Comparison of ENCODE assay signal across 1 cellular context in the genomic region with DNA sequence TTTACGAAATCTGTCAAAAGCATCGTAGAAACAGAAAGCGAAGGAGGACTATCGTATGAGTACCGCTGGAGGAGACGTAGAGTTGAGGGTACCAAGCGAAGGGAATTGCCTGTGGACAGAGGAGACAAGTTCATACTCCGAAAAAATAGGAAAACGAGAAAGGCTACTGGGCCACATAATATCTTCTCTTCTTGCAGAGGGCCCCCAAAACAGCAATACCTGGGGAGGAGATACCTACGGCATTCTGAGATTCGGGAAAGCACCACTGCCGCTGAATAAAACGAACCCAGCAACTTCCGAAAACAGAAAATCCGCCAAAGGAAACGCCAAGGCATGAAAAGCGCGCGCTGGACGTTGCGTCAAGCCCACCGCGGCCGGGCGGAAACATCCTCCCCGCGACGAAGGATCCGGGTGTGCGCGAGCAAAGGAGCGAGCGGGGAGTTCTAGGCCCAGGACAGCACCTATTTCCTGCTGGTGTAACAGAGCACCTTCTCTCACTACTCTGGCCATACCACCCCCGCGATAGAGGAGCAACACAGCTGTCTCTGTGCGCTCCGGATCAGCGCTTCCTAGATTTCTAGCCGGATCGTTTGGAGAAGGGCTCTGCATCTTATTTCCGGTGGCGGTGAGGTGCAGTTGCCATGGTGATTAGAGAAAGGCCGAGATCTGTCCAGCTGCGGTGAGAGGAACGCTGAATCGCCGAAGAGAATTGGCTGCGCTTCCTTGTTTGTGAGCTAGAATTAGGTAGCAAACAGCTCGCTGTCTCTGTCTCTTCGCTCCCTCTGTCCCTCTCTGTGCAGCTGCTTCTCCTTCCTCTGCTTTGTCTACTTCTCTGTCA.
TF ChIP-seq lines count a peak whose summit lies in the region.

A gene with protein sequence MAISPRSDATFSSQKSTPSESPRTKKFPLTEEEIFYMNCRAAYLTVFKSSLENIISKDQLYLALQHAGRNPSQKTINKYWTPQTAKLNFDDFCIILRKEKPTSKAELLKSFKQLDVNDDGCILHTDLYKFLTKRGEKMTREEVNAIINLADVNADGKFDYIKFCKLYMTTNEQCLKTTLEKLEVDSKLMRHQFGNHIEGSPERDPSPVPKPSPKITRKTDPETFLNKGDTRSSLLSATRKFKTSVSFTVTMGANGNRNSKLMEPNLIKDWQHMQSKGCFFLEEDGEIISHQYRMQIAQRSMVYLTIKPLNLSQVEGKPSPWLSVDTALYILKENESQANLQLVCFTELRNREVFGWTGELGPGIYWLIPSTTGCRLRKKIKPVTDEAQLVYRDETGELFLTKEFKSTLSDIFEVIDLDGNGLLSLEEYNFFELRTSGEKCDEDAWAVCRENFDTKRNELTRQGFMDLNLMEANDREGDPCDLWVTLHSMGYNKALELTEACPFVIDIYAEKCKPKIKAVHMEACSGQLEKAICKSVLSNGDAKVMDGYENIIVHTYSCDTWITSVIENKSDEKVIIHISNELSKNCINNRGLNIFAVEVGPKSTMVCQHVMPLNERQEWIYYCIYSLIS (plus strand): TSS at position 635 of the 838 bp plus-strand sequence. CDS start 2,048 bp downstream, outside the sequence.
TSS of gene ITGB3BP (minus strand) at position 335 of the 838 bp plus-strand sequence. CDS start at position 243, 92 bp downstream.

TF ChIP-seq in K562, 482 proteins besides CTCF, POLR2A, EP300 and RAD21 (continued from another document and continues in another):
- TF ChIP-seq, protein P1, sequence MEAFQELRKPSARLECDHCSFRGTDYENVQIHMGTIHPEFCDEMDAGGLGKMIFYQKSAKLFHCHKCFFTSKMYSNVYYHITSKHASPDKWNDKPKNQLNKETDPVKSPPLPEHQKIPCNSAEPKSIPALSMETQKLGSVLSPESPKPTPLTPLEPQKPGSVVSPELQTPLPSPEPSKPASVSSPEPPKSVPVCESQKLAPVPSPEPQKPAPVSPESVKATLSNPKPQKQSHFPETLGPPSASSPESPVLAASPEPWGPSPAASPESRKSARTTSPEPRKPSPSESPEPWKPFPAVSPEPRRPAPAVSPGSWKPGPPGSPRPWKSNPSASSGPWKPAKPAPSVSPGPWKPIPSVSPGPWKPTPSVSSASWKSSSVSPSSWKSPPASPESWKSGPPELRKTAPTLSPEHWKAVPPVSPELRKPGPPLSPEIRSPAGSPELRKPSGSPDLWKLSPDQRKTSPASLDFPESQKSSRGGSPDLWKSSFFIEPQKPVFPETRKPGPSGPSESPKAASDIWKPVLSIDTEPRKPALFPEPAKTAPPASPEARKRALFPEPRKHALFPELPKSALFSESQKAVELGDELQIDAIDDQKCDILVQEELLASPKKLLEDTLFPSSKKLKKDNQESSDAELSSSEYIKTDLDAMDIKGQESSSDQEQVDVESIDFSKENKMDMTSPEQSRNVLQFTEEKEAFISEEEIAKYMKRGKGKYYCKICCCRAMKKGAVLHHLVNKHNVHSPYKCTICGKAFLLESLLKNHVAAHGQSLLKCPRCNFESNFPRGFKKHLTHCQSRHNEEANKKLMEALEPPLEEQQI (IDR thresholded peaks at IDR 0.05): peak; percentile 98
- TF ChIP-seq REST (CRISPR knock-in tag; IDR thresholded peaks at IDR 0.05; ENCODE audit: low read depth) (peak; percentile 79), IRF9 (tag; IDR thresholded peaks at IDR 0.05) (0 out of 2 replicates have a peak, but pooled peaks have one; percentile 11), SREBF2 (CRISPR knock-in tag; IDR thresholded peaks at IDR 0.05) (no peak), ATF4 (CRISPR knock-in tag; IDR thresholded peaks at IDR 0.05) (0 out of 2 replicates have a peak, but pooled peaks have one; percentile 50), ZNF57 (CRISPR knock-in tag; IDR thresholded peaks at IDR 0.05) (no peak), ZNF589 (CRISPR knock-in tag; IDR thresholded peaks at IDR 0.05; ENCODE audit: low read depth) (peak; percentile 86), NEUROD1 (IDR thresholded peaks at IDR 0.05; ENCODE audit: borderline replicate concordance, low read depth, low read length, partially characterized antibody) (peak; percentile 86), MTA3 (IDR thresholded peaks at IDR 0.05; ENCODE audit: borderline replicate concordance) (peak; percentile 97), PHF21A (IDR thresholded peaks at IDR 0.05; ENCODE audit: borderline replicate concordance, low read depth) (peak; percentile 88; the same call in 1 of the 2 replicates), ZNF592 (IDR thresholded peaks at IDR 0.05) (no peak), HDAC3 (IDR thresholded peaks at IDR 0.05; ENCODE audit: borderline replicate concordance, partially characterized antibody) (peak; percentile 69), PHB2 (IDR thresholded peaks at IDR 0.05; ENCODE audit: low read depth) (no peak), AFF1 (IDR thresholded peaks at IDR 0.05; ENCODE audit: low read depth in 1 of 2, partially characterized antibody in 2 of 2) (peak; percentile 81 to 88), SNIP1 (IDR thresholded peaks at IDR 0.05; ENCODE audit: low read depth) (no peak), THRB (CRISPR knock-in tag; conservative IDR thresholded peaks at IDR 0.05) (0 out of 2 replicates have a peak, but pooled peaks have one; percentile 38), CBX2 (IDR thresholded peaks at IDR 0.05; ENCODE audit: insufficient read depth, low read length, poor library complexity, severe bottlenecking) (no peak), MEIS2 (IDR thresholded peaks at IDR 0.05; ENCODE audit: partially characterized antibody) (peak; percentile 9), GABPB1 (CRISPR knock-in tag; IDR thresholded peaks at IDR 0.05) (peak; percentile 99), HCFC1 (IDR thresholded peaks at IDR 0.05; ENCODE audit: low read depth, low read length) (peak; percentile 79), SAFB2 (IDR thresholded peaks at IDR 0.05; ENCODE audit: borderline replicate concordance, low read depth, low read length, severe bottlenecking) (no peak), ZNF12 (CRISPR knock-in tag; IDR thresholded peaks at IDR 0.05) (peak; percentile 93), DDX20 (tag; IDR thresholded peaks at IDR 0.05; ENCODE audit: low read depth) (no peak)
- TF ChIP-seq, protein P2, sequence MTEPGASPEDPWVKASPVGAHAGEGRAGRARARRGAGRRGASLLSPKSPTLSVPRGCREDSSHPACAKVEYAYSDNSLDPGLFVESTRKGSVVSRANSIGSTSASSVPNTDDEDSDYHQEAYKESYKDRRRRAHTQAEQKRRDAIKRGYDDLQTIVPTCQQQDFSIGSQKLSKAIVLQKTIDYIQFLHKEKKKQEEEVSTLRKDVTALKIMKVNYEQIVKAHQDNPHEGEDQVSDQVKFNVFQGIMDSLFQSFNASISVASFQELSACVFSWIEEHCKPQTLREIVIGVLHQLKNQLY (CRISPR knock-in tag; conservative IDR thresholded peaks at IDR 0.05): no peak
- TF ChIP-seq, protein P3, sequence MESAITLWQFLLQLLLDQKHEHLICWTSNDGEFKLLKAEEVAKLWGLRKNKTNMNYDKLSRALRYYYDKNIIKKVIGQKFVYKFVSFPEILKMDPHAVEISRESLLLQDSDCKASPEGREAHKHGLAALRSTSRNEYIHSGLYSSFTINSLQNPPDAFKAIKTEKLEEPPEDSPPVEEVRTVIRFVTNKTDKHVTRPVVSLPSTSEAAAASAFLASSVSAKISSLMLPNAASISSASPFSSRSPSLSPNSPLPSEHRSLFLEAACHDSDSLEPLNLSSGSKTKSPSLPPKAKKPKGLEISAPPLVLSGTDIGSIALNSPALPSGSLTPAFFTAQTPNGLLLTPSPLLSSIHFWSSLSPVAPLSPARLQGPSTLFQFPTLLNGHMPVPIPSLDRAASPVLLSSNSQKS (CRISPR knock-in tag; IDR thresholded peaks at IDR 0.05): no peak
